In the genomic region with DNA sequence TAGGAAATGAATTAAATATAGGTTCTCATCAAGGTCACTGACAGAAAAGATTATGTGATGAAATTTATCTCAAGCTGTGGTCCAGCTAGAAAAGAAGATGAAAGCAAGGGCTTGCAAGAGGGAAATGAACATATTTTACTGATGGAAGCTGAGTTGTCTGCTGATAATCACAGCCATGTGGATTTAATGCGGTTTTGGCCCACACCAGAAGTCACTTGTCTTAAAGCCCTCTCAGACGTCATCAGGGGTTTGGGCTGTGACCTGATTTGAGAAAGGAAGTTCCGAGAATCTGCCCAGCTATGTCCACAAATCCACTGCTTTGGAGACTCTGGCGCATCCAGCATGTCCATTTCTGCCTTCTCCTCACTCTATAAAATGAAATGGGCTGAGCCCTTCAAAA, we compare ENCODE assay signal across 8 cellular contexts.
"Had no signal": no experiment of that assay in that cellular context is flagged by ENCODE, and none has a peak within 500 bp of the region (broad histone marks: within the 10 kb centered on the region; RNA-seq: fewer than 3 reads in every experiment).

No MANE protein-coding gene starts in this region.

- ATAC-seq: HCT116, K562 had no signal

- H3K4me3 ChIP-seq: GM23248, HAP-1, K562 had no signal

- DNase-seq: GM23248, GOT3, H7, HFFc6, KG1 had no signal

- H3K9me3 Mint-ChIP-seq: HFFc6 had no signal

- H3K27ac Mint-ChIP-seq: HFFc6 had no signal

- H3K4me3 Mint-ChIP-seq: HFFc6 had no signal
